In the genomic region with DNA sequence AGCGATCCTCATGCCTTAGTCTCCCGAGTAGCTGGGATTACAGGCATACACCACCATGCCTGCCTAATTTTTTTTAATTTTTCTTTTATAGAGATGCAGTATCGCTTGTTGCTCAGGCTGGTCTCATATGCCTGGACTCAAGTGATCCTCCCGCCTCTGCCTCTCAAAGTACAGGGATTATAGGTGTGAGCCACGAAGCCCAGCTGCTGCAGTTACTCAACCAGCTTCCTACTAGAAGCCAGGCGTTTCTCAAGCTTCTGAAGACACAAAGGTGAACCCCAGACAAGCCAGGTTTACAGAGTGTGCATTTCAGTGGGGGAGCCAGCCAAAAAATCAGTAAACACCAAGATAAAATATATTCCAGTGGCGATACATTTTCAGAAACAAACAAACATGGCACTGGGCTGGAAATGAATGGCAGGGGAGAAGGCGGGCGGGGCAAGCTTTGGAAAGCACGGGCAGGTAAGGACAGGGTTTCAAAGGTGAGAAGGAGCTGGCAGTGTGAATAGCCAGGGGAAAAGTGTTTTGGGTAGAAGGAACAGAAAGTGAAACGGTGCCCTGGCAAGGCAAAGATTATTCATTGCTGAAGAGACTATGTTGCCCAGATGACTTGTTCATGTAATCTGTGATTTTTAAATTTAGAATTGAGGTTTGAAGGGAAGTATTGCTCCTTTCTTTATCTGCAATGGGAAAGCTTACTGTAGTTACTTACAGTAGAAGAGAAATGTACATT, we compare ENCODE assay signal across 20 cellular contexts.
DNase-seq lines count a peak whose midpoint lies in the region; ATAC-seq, FAIRE-seq and TF ChIP-seq lines count a peak whose summit lies in the region.
"Had no signal": no experiment of that assay in that cellular context is flagged by ENCODE, and none has a peak within 500 bp of the region (broad histone marks: within the 10 kb centered on the region; RNA-seq: fewer than 3 reads in every experiment).

No MANE protein-coding gene starts in this region.

- FAIRE-seq in RCC 7860 (lab: Jason Lieb, UNC) = no peak
- FAIRE-seq: colon, endothelial cell of umbilical vein, TTC549 had no signal

- no peaks in the 10 kb centered on the region for H3K36me3 Mint-ChIP-seq in effector memory CD8-positive, alpha-beta T cell (ENCODE audit: insufficient read depth)
- no peaks in the 10 kb centered on the region for H3K36me3 Mint-ChIP-seq in Caco-2 (ENCODE audit: insufficient read depth, unreplicated experiment)

- no peak overlapping the region for H3K4me3 ChIP-seq in MM.1S (ENCODE audit: low read length)
- H3K4me3 ChIP-seq in Caco-2 (ENCODE audit: low read depth, low read length) = no peak overlapping the region
- H3K4me3 ChIP-seq: body of pancreas, spleen, uterus had no signal

- H3K79me2 ChIP-seq in MM.1S (ENCODE audit: low read length) = no peaks in the 10 kb centered on the region

- no peak overlapping the region for H2AFZ ChIP-seq in MM.1S (ENCODE audit: low read length)

- H3K27me3 ChIP-seq in MM.1S (replicated peaks; ENCODE audit: insufficient read depth, low read length) (no peaks in the 10 kb centered on the region), Caco-2 (replicated peaks; ENCODE audit: control insufficient read depth, insufficient read depth, low read length) (no peaks in the 10 kb centered on the region)
- H3K27me3 ChIP-seq: body of pancreas, spleen, uterus had no signal

- H3K9me3 Mint-ChIP-seq in effector memory CD8-positive, alpha-beta T cell = peaks cover 0 to 1% of the 10 kb centered on the region in 2 donors
- H3K9me3 Mint-ChIP-seq in Caco-2 (ENCODE audit: unreplicated experiment) = peaks cover 2% of the 10 kb centered on the region

- H3K4me1 ChIP-seq in MM.1S (ENCODE audit: low read length) (no peaks in the 10 kb centered on the region), Caco-2 (no peaks in the 10 kb centered on the region)
- H3K4me1 ChIP-seq: body of pancreas, uterus had no signal

- no peak overlapping the region for H3K27ac ChIP-seq in MM.1S (ENCODE audit: low read length)
- H3K27ac ChIP-seq: body of pancreas, spleen, uterus had no signal

- intact Hi-C loops in posterior vena cava (cut with DNase I) = no loop called here
- intact Hi-C loops in Caco-2 (cut with micrococcal nuclease; ENCODE audit: unreplicated experiment) = loop anchor here (5.0 kb wide), 1 partner anchor 343 kb away; no protein-coding TSS in a partner anchor

- H3K9ac ChIP-seq in MM.1S (ENCODE audit: low read length) = no peak overlapping the region

- H3K27ac Mint-ChIP-seq in effector memory CD8-positive, alpha-beta T cell = peak overlapping the region; percentile 47 to 77
- no peak overlapping the region for H3K27ac Mint-ChIP-seq in Caco-2 (ENCODE audit: unreplicated experiment)
- H3K27ac Mint-ChIP-seq: activated naive CD8-positive, alpha-beta T cell treated with anti-CD3 and anti-CD28 coated beads for 36 hours had no signal

- no peaks in the 10 kb centered on the region for H3F3A ChIP-seq in MM.1S (ENCODE audit: insufficient read depth, low read length)

- POLR2A ChIA-PET in Caco-2 (lab: Charles Lee) = no interaction called here

- no peaks in the 10 kb centered on the region for H3K27me3 Mint-ChIP-seq in effector memory CD8-positive, alpha-beta T cell
- H3K27me3 Mint-ChIP-seq in Caco-2 (ENCODE audit: insufficient read depth, unreplicated experiment) = no peaks in the 10 kb centered on the region
- H3K27me3 Mint-ChIP-seq: activated naive CD8-positive, alpha-beta T cell treated with anti-CD3 and anti-CD28 coated beads for 36 hours had no signal

- no peak for DNase-seq in MM.1S
- no peak for DNase-seq in effector memory CD8-positive, alpha-beta T cell
- no peak for DNase-seq in RCC 7860 (ENCODE audit: low spot score)
- no peak for DNase-seq in posterior vena cava (ENCODE audit: low spot score)
- no peak for DNase-seq in Caco-2
- DNase-seq in ecto neural progenitor cell (ENCODE audit: low spot score) = no peak
- DNase-seq: activated naive CD8-positive, alpha-beta T cell treated with anti-CD3 and anti-CD28 coated beads for 36 hours; activated T-cell treated with anti-CD3 and anti-CD28 coated beads, Interleukin-2, amount 50 U/mL, for 48 hours; body of pancreas; foreskin melanocyte; NCI-H1048; NCI-H2081 treated with DMSO at 0.1 percent for 48 hours; NCI-H69; spleen; uterus had no signal

- no peaks in the 10 kb centered on the region for H3K9me2 ChIP-seq in MM.1S (replicated peaks; ENCODE audit: insufficient read depth, low read length)

- BruUV-seq in Caco-2 (replicated peaks; lab: Mats Ljungman, UMichigan) = no TSS peak

- peak overlapping the region; percentile 21; the same call in 1 of the 2 replicates for H3K4me2 ChIP-seq in MM.1S (ENCODE audit: low read depth, low read length)

- no peak overlapping the region for H3K4me3 Mint-ChIP-seq in effector memory CD8-positive, alpha-beta T cell
- no peak overlapping the region for H3K4me3 Mint-ChIP-seq in Caco-2 (ENCODE audit: unreplicated experiment)
- H3K4me3 Mint-ChIP-seq: activated naive CD8-positive, alpha-beta T cell treated with anti-CD3 and anti-CD28 coated beads for 36 hours had no signal

- no peaks in the 10 kb centered on the region for H3K9me3 ChIP-seq in MM.1S (replicated peaks; ENCODE audit: insufficient read depth, low read length)
- H3K9me3 ChIP-seq in Caco-2 = no peaks in the 10 kb centered on the region
- H3K9me3 ChIP-seq: body of pancreas, uterus had no signal

- H3K36me3 ChIP-seq in MM.1S (replicated peaks; ENCODE audit: insufficient read depth, low read length) = no peaks in the 10 kb centered on the region
- H3K36me3 ChIP-seq in Caco-2 (ENCODE audit: control insufficient read depth, insufficient read depth, low read length) = no peaks in the 10 kb centered on the region
- H3K36me3 ChIP-seq: spleen, uterus had no signal

- H4K20me1 ChIP-seq in MM.1S (ENCODE audit: insufficient read depth, low read length) = no peaks in the 10 kb centered on the region

- ATAC-seq in GM18520 (IDR thresholded peaks at IDR 0.05; ENCODE audit: unreplicated experiment) (peak; percentile 59), GM19351 (IDR thresholded peaks at IDR 0.05; ENCODE audit: unreplicated experiment) (peak; percentile 45)
- no peak for ATAC-seq in effector memory CD8-positive, alpha-beta T cell (replicated peaks)
- ATAC-seq: body of pancreas had no signal

- CTCF ChIA-PET in Caco-2 (lab: Charles Lee) = no interaction called here

- TF ChIP-seq CTCF in MM.1S (IDR thresholded peaks at IDR 0.05; ENCODE audit: low read length) (no peak), Caco-2 (IDR thresholded peaks at IDR 0.05; ENCODE audit: insufficient read depth in 1 of 2, low read depth in 1 of 2, low read length in 1 of 2, severe bottlenecking in 1 of 2, unreplicated experiment in 1 of 2) (no peak)

- peaks cover 12 to 14% of the 10 kb centered on the region in 2 donors for H3K4me1 Mint-ChIP-seq in effector memory CD8-positive, alpha-beta T cell (ENCODE audit: low read depth in 2 of 2)
- H3K4me1 Mint-ChIP-seq in Caco-2 (ENCODE audit: low read depth, unreplicated experiment) = no peaks in the 10 kb centered on the region
